ENCODE assay signal across 10 cellular contexts in the genomic region with DNA sequence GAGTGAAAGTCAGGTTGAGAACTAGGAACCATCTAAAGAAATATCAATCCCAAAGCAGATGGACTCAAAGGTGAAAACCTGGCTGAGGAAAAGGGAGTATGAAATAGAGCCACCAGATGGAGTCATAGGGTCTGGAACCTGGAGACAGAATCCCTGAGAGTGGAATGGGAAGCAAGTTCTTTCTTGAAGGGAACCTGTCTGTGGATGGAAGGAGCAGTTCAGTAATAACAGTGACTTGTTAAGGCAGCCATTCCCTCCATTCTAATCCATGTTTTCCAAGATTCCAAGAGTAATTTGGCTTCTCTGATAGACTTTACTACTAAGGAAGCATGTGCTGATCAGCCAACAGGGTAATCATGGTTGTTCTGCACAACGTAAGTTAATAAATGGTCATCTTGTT. TPM values are rescaled to one million over a fixed set of nuclear protein-coding genes. Genes with fewer than 3 reads are reported as not detected.
A peak's percentile ranks its signal among the peaks of the same experiment; 100 is the strongest.
DNase-seq lines count a peak whose midpoint lies in the region; ATAC-seq and TF ChIP-seq lines count a peak whose summit lies in the region.
"Had no signal": no experiment of that assay in that cellular context is flagged by ENCODE, and none has a peak within 500 bp of the region (broad histone marks: within the 10 kb centered on the region; RNA-seq: fewer than 3 reads in every experiment).

No MANE protein-coding gene starts in this region.

- H3K27ac ChIP-seq in C4-2B (no peak overlapping the region), brain microvascular endothelial cell (no peak overlapping the region)
- H3K27ac ChIP-seq: pancreas had no signal

- ATAC-seq in left lobe of liver: peak; percentile 73
- ATAC-seq in GM19328 (IDR thresholded peaks at IDR 0.05; ENCODE audit: unreplicated experiment): no peak
- no peak for ATAC-seq in GM18505 (IDR thresholded peaks at IDR 0.05; ENCODE audit: unreplicated experiment)
- ATAC-seq: pancreas had no signal

- no peak overlapping the region for H3K4me3 ChIP-seq in brain microvascular endothelial cell (ENCODE audit: low read depth, low read length)
- H3K4me3 ChIP-seq: pancreas had no signal

- no peaks in the 10 kb centered on the region for H3K36me3 ChIP-seq in brain microvascular endothelial cell (replicated peaks)
- H3K36me3 ChIP-seq: pancreas had no signal

- DNase-seq in HT1080 (ENCODE audit: low read depth) (peak; percentile 3), brain microvascular endothelial cell (no peak), left lobe of liver (ENCODE audit: low spot score) (no peak), HK-2 (ENCODE audit: unreplicated experiment) (no peak), NCI-H2029 (lab: John Stamatoyannopoulos, UW) (no peak)
- DNase-seq: activated CD4-positive, alpha-beta memory T cell treated with anti-CD3 and anti-CD28 coated beads for 36 hours; pancreas had no signal

- H3K27me3 ChIP-seq in brain microvascular endothelial cell (replicated peaks): peaks cover 4% of the 10 kb centered on the region
- H3K27me3 ChIP-seq: pancreas had no signal

- in situ Hi-C loops in brain microvascular endothelial cell (cut with HindIII; ENCODE audit: low pct_ligation_motif_present, low sequenced_read_pairs): no loop called here

- TF ChIP-seq POLR2A in GM18505 (IDR thresholded peaks at IDR 0.05; ENCODE audit: borderline replicate concordance, extremely low read depth, insufficient read depth, insufficient read length): no peak

- peak; percentile 32 for TF ChIP-seq CTCF in C4-2B (conservative IDR thresholded peaks at IDR 0.05)
- TF ChIP-seq CTCF in brain microvascular endothelial cell (IDR thresholded peaks at IDR 0.05; ENCODE audit: low read depth, low read length, missing control alignments): peak; percentile 45

RNA-seq across cellular contexts. Expression of a gene that starts 22.5 kb away (rescaled TPM):
- not detected in 2 replicates for total RNA-seq in HT1080 (2014; rRNA removed; shearing (Covaris generic))
- polyA plus RNA-seq in HT1080 (2015; cell fraction: cytosol; rRNA removed): 0.08 TPM in 1 of 2 replicates, not detected in the other
- polyA plus RNA-seq in HT1080 (2015; cell fraction: nucleus; rRNA removed): not detected in 2 replicates
- 159 TPM for total RNA-seq in left lobe of liver

RNA-seq across cellular contexts. Expression of a gene that starts 50.2 kb away (rescaled TPM):
- not detected in 2 replicates for total RNA-seq in HT1080 (2014; rRNA removed; shearing (Covaris generic))
- polyA plus RNA-seq in HT1080 (2015; cell fraction: cytosol; rRNA removed): 0.03 TPM in 1 of 2 replicates, not detected in the other
- not detected in 2 replicates for polyA plus RNA-seq in HT1080 (2015; cell fraction: nucleus; rRNA removed)
- total RNA-seq in left lobe of liver: 29.0 TPM

Comparison
In these comparisons a context has a peak if more than half of its experiments do, and no peak if none do; other contexts are left out.
1. RNA of a gene that starts 22.5 kb away (total RNA-seq): 159 TPM in left lobe of liver (single experiment); not detected in HT1080; every median in the first group is over 100 times any median in the second.
2. RNA of a gene that starts 50.2 kb away (total RNA-seq): 29.0 TPM in left lobe of liver (single experiment); not detected in HT1080; every median in the first group is over 10 times any median in the second.